In genomic region chr1:67724928-67725560, GRCh38 we compare ENCODE assay signal across 9 cellular contexts. TPM values are rescaled to one million over a fixed set of nuclear protein-coding genes. Genes with fewer than 3 reads are reported as not detected.
DNase-seq lines count a peak whose midpoint lies in the region; ATAC-seq, FAIRE-seq and TF ChIP-seq lines count a peak whose summit lies in the region.
"Had no signal": no experiment of that assay in that cellular context is flagged by ENCODE, and none has a peak within 500 bp of the region (broad histone marks: within the 10 kb centered on the region; RNA-seq: fewer than 3 reads in every experiment).

No MANE protein-coding gene starts in this region.

- H3K27me3 ChIP-seq in spleen (replicated peaks in 1 of 7) = no peaks in the 10 kb centered on the region
- no peaks in the 10 kb centered on the region for H3K27me3 ChIP-seq in ovary

- H3K27ac Mint-ChIP-seq in nephron = peak overlapping the region; percentile 31 to 68 (median 68)

- TF ChIP-seq CTCF in nephron (IDR thresholded peaks at IDR 0.05; ENCODE audit: unreplicated experiment in 3 of 3) = no peak
- TF ChIP-seq CTCF in spleen (IDR thresholded peaks at IDR 0.05 in 8 of 11, conservative IDR thresholded peaks at IDR 0.05 in 3 of 11) = no peak
- no peak for TF ChIP-seq CTCF in ovary (IDR thresholded peaks at IDR 0.05)

- no peak for TF ChIP-seq EP300 in ovary (IDR thresholded peaks at IDR 0.05)

- no peak for TF ChIP-seq POLR2A in spleen (IDR thresholded peaks at IDR 0.05)
- no peak for TF ChIP-seq POLR2A in ovary (IDR thresholded peaks at IDR 0.05)

- H3K4me3 ChIP-seq in spleen = no peak overlapping the region
- no peak overlapping the region for H3K4me3 ChIP-seq in ovary

- intact Hi-C loops in spleen (cut with DNase I; ENCODE audit: low total_unique reads) (no loop called here), ovary (cut with DNase I) (no loop called here)

- peak; percentile 49 for ATAC-seq in esophagus mucosa
- ATAC-seq in GM19035 (IDR thresholded peaks at IDR 0.05; ENCODE audit: unreplicated experiment) = no peak

- WGBS in spleen, 5 donors = 55 to 72% (median 66%) methylated on average over 3 of the region's 3 CpGs
- 54 to 62% (median 60%) methylated on average over 3 of the region's 3 CpGs for WGBS in ovary, 3 donors

- DNase-seq in Daoy (ENCODE audit: low read depth) = peak; percentile 84
- peak; percentile 92 for DNase-seq in RCC 7860 (ENCODE audit: low spot score)
- no peak for DNase-seq in NOMO-1 treated with dmso at 0.1 percent for 144 hours (lab: John Stamatoyannopoulos, UW; ENCODE audit: unreplicated experiment)
- no peak for DNase-seq in spleen
- no peak for DNase-seq in ovary
- DNase-seq: activated gamma-delta T cell treated with Interleukin-2 at 50 U/mL for 16 hours had no signal

- H3K4me1 ChIP-seq in spleen = peaks cover 14 to 43% (median 26%) of the 10 kb centered on the region in 6 donors
- peaks cover 15% of the 10 kb centered on the region for H3K4me1 ChIP-seq in ovary (ENCODE audit: insufficient read depth)

- peak overlapping the region in 3 of 8 donors; percentile 7 to 50 (median 22) for H3K27ac ChIP-seq in spleen
- H3K27ac ChIP-seq in ovary = no peak overlapping the region

- peaks cover 7% of the 10 kb centered on the region for H3K4me1 Mint-ChIP-seq in nephron

- H3K4me3 Mint-ChIP-seq in nephron = no peak overlapping the region

- H3K36me3 ChIP-seq in spleen = no peaks in the 10 kb centered on the region
- no peaks in the 10 kb centered on the region for H3K36me3 ChIP-seq in ovary

- no peaks in the 10 kb centered on the region for H3K9me3 Mint-ChIP-seq in nephron

- H3K27me3 Mint-ChIP-seq in nephron (ENCODE audit: low read depth) = no peaks in the 10 kb centered on the region

- FAIRE-seq in RCC 7860 (lab: Jason Lieb, UNC) = peak; percentile 98

- no peaks in the 10 kb centered on the region for H3K36me3 Mint-ChIP-seq in nephron (ENCODE audit: low read depth)

- H3K9me3 ChIP-seq in spleen (no peaks in the 10 kb centered on the region), ovary (no peaks in the 10 kb centered on the region)

RNA-seq across cellular contexts. Expression of gene GADD45A, which starts 40.0 kb away (rescaled TPM):
- 81.7 and 82.6 TPM in 2 replicates for total RNA-seq in Daoy (2014; rRNA removed; shearing (Covaris generic))
- 34.5 TPM for total RNA-seq in esophagus mucosa
- total RNA-seq in spleen = 10 to 100 TPM; 19.7 to 63.7 (median 31.7) TPM
- polyA plus RNA-seq in spleen = 10 to 100 TPM; 17.5 to 19.9 (median 18.9) TPM
- total RNA-seq in ovary = 100 to 1,000 TPM in 1 of 7 donors, 10 to 100 TPM in 6; 22.1 to 132 (median 36.2) TPM
- 100 to 1,000 TPM in 1 of 2 donors, 10 to 100 TPM in 1; 49.2 to 103 TPM for polyA plus RNA-seq in ovary

Comparison
In these comparisons a context has a peak if more than half of its experiments do, and no peak if none do; other contexts are left out.
1. DNase-seq: peak in Daoy (single experiment) and RCC 7860 (single experiment); none in NOMO-1 treated with dmso at 0.1 percent for 144 hours (single experiment), spleen (single experiment) and ovary (0 of 5).